1 cellular context compared by ENCODE assay signal in genomic region chr9:109114670-109115069, GRCh38.
TF ChIP-seq lines count a peak whose summit lies in the region.

No MANE protein-coding gene starts in this region.

TF ChIP-seq in K562, 482 proteins besides CTCF, POLR2A, EP300 and RAD21:
- TF ChIP-seq ZNF592 (IDR thresholded peaks at IDR 0.05) (0 out of 2 replicates have a peak, but pooled peaks have one; percentile 15), NONO (IDR thresholded peaks at IDR 0.05; ENCODE audit: low read depth in 2 of 2, low read length in 1 of 2) (no peak), FOSL1 (tag; conservative IDR thresholded peaks at IDR 0.05) (0 out of 2 replicates have a peak, but pooled peaks have one; percentile 22), ZBTB11 (CRISPR knock-in tag; IDR thresholded peaks at IDR 0.05) (no peak)
TF ChIP-seq in K562: peak in this region for 2.
